In genomic region chr3:65342084-65342683, GRCh38 we compare ENCODE assay signal across 9 cellular contexts.
DNase-seq lines count a peak whose midpoint lies in the region; ATAC-seq and TF ChIP-seq lines count a peak whose summit lies in the region.
"Had no signal": no experiment of that assay in that cellular context is flagged by ENCODE, and none has a peak within 500 bp of the region (broad histone marks: within the 10 kb centered on the region; RNA-seq: fewer than 3 reads in every experiment).

No MANE protein-coding gene starts in this region.

- no peak overlapping the region for H3K4me3 ChIP-seq in MM.1S (ENCODE audit: low read length)
- no peak overlapping the region for H3K4me3 ChIP-seq in astrocyte of the cerebellum (ENCODE audit: low read depth, low read length)
- H3K4me3 ChIP-seq: lung had no signal

- no peaks in the 10 kb centered on the region for H3K9me3 ChIP-seq in MM.1S (replicated peaks; ENCODE audit: insufficient read depth, low read length)

- no peaks in the 10 kb centered on the region for H3F3A ChIP-seq in MM.1S (ENCODE audit: insufficient read depth, low read length)

- no peaks in the 10 kb centered on the region for H4K20me1 ChIP-seq in MM.1S (ENCODE audit: insufficient read depth, low read length)

- in situ Hi-C loops in astrocyte of the cerebellum (cut with HindIII; ENCODE audit: low sequenced_read_pairs) = no loop called here

- peaks cover 8 to 11% of the 10 kb centered on the region in 2 donors for H3K9me3 Mint-ChIP-seq in natural killer cell

- H3K9ac ChIP-seq in MM.1S (ENCODE audit: low read length) = no peak overlapping the region

- no peaks in the 10 kb centered on the region for H3K4me1 ChIP-seq in MM.1S (ENCODE audit: low read length)

- H3K9me2 ChIP-seq in MM.1S (replicated peaks; ENCODE audit: insufficient read depth, low read length) = no peaks in the 10 kb centered on the region

- no peaks in the 10 kb centered on the region for H3K79me2 ChIP-seq in MM.1S (ENCODE audit: low read length)

- no peaks in the 10 kb centered on the region for H3K27me3 Mint-ChIP-seq in natural killer cell (ENCODE audit: low read depth in 2 of 2)

- no peak overlapping the region for H2AFZ ChIP-seq in MM.1S (ENCODE audit: low read length)

- H3K27me3 ChIP-seq in MM.1S (replicated peaks; ENCODE audit: insufficient read depth, low read length) = no peaks in the 10 kb centered on the region

- no peak overlapping the region for H3K4me2 ChIP-seq in MM.1S (ENCODE audit: low read depth, low read length)

- no peak overlapping the region for H3K27ac Mint-ChIP-seq in natural killer cell

- H3K36me3 ChIP-seq in MM.1S (replicated peaks; ENCODE audit: insufficient read depth, low read length) = no peaks in the 10 kb centered on the region

- H3K27ac ChIP-seq in MM.1S (ENCODE audit: low read length) = no peak overlapping the region

- peak; percentile 75 for ATAC-seq in GM19351 (IDR thresholded peaks at IDR 0.05; ENCODE audit: unreplicated experiment)
- ATAC-seq in GM21619 (IDR thresholded peaks at IDR 0.05; ENCODE audit: unreplicated experiment) = no peak
- ATAC-seq in HG03196 (IDR thresholded peaks at IDR 0.05; ENCODE audit: unreplicated experiment) = no peak
- ATAC-seq in natural killer cell = no peak

- peak; percentile 52 for DNase-seq in COLO668 (lab: John Stamatoyannopoulos, UW; ENCODE audit: unreplicated experiment)
- peak; percentile 23 for DNase-seq in MM.1S
- DNase-seq in astrocyte of the cerebellum (ENCODE audit: low read depth) = no peak
- DNase-seq in kidney tubule cell (ENCODE audit: low spot score) = peak; percentile 63
- DNase-seq in natural killer cell = no peak

- intact Hi-C loops in natural killer cell (cut with micrococcal nuclease) = no loop called here

- no peaks in the 10 kb centered on the region for H3K36me3 Mint-ChIP-seq in natural killer cell

- H3K4me3 Mint-ChIP-seq in natural killer cell = no peak overlapping the region

- TF ChIP-seq CTCF in MM.1S (IDR thresholded peaks at IDR 0.05; ENCODE audit: low read length) = peak; percentile 61
- peak; percentile 58 for TF ChIP-seq CTCF in astrocyte of the cerebellum (IDR thresholded peaks at IDR 0.05; ENCODE audit: low read depth, low read length, missing control alignments)
- no peak for TF ChIP-seq CTCF in natural killer cell (IDR thresholded peaks at IDR 0.05)

- H3K4me1 Mint-ChIP-seq in natural killer cell = no peaks in the 10 kb centered on the region

Comparison
In these comparisons a context has a peak if more than half of its experiments do, and no peak if none do; other contexts are left out.
1. DNase-seq: peak in COLO668 (single experiment), MM.1S (single experiment) and kidney tubule cell (single experiment); none in astrocyte of the cerebellum (single experiment) and natural killer cell (single experiment).